In genomic region chr22:42079319-42080251, GRCh38 we compare ENCODE assay signal across 8 cellular contexts. TPM values are rescaled to one million over a fixed set of nuclear protein-coding genes. Genes with fewer than 3 reads are reported as not detected.
DNase-seq lines count a peak whose midpoint lies in the region; ATAC-seq and TF ChIP-seq lines count a peak whose summit lies in the region.

Gene SMDT1 (plus strand): TSS chr22:42079700. CDS start chr22:42079769, 69 bp downstream.

- no peaks in the 10 kb centered on the region for H3K9me3 Mint-ChIP-seq in T-helper 1 cell treated with Interleukin-12 subunit alpha and Interleukin-12 subunit beta and Interleukin-4 antibody, amounts not matched to agents 30 μg/mL and 1 μg/mL, for 36 hours

- DNase-seq in GM13977 (ENCODE audit: low spot score) = peak; percentile 99
- DNase-seq in NCI-H1694 (lab: John Stamatoyannopoulos, UW) = peak; percentile 99
- DNase-seq in amniotic stem cell (lab: John Stamatoyannopoulos, UW) = peak; percentile 95
- DNase-seq in left cardiac atrium = peak; percentile 100
- DNase-seq in posterior vena cava (ENCODE audit: low spot score) = peak; percentile 100
- peak; percentile 100 for DNase-seq in upper lobe of right lung

- intact Hi-C loops in left cardiac atrium (cut with DNase I) (no loop called here), posterior vena cava (cut with DNase I) (no loop called here), upper lobe of right lung (cut with DNase I) (no loop called here)

- in situ Hi-C loops in GM13977 (cut with MboI; ENCODE audit: low pct_unique_long_range_greater_than_20kb, low sequenced_read_pairs, unreplicated experiment) = loop anchor here (10.0 kb wide), 1 partner anchor 95 kb away; no protein-coding TSS in a partner anchor

- no peak for TF ChIP-seq CTCF in GM13977 (IDR thresholded peaks at IDR 0.05; ENCODE audit: extremely low read depth, insufficient read depth, missing control alignments)
- no peak for TF ChIP-seq CTCF in upper lobe of right lung (IDR thresholded peaks at IDR 0.05)

- H3K36me3 ChIP-seq in upper lobe of right lung = peaks cover 24% of the 10 kb centered on the region

- no peaks in the 10 kb centered on the region for H3K27me3 Mint-ChIP-seq in T-helper 1 cell treated with Interleukin-12 subunit alpha and Interleukin-12 subunit beta and Interleukin-4 antibody, amounts not matched to agents 30 μg/mL and 1 μg/mL, for 36 hours (ENCODE audit: low read depth)

- H3K4me3 Mint-ChIP-seq in T-helper 1 cell treated with Interleukin-12 subunit alpha and Interleukin-12 subunit beta and Interleukin-4 antibody, amounts not matched to agents 30 μg/mL and 1 μg/mL, for 36 hours = peak within 1 kb of the TSS; percentile 95

- peaks cover 20% of the 10 kb centered on the region for H3K36me3 Mint-ChIP-seq in T-helper 1 cell treated with Interleukin-12 subunit alpha and Interleukin-12 subunit beta and Interleukin-4 antibody, amounts not matched to agents 30 μg/mL and 1 μg/mL, for 36 hours (ENCODE audit: low read depth)

- H3K4me1 Mint-ChIP-seq in T-helper 1 cell treated with Interleukin-12 subunit alpha and Interleukin-12 subunit beta and Interleukin-4 antibody, amounts not matched to agents 30 μg/mL and 1 μg/mL, for 36 hours (ENCODE audit: low read depth) = peaks cover 20% of the 10 kb centered on the region

- H3K9me3 ChIP-seq in upper lobe of right lung = no peaks in the 10 kb centered on the region

- no peaks in the 10 kb centered on the region for H3K27me3 ChIP-seq in upper lobe of right lung

- ATAC-seq in HG02884 (IDR thresholded peaks at IDR 0.05; ENCODE audit: unreplicated experiment) (peak; percentile 72), left cardiac atrium (peak; percentile 94), upper lobe of right lung (peak; percentile 94)

- H3K27ac ChIP-seq in upper lobe of right lung = peak within 1 kb of the TSS; percentile 99

- H3K4me1 ChIP-seq in upper lobe of right lung = peaks cover 34% of the 10 kb centered on the region

- peak within 1 kb of the TSS; percentile 82 for H3K4me3 ChIP-seq in upper lobe of right lung

- peak within 1 kb of the TSS; percentile 92 for H3K27ac Mint-ChIP-seq in T-helper 1 cell treated with Interleukin-12 subunit alpha and Interleukin-12 subunit beta and Interleukin-4 antibody, amounts not matched to agents 30 μg/mL and 1 μg/mL, for 36 hours

RNA-seq across cellular contexts. Expression of gene SMDT1, which starts in this region (rescaled TPM):
- total RNA-seq in left cardiac atrium (100 to 1,000 TPM; 119 to 151 TPM), posterior vena cava (10 to 100 TPM; 63.9 to 67.2 TPM), upper lobe of right lung (113 TPM)

Comparison
In these comparisons a context has a peak if more than half of its experiments do, and no peak if none do; other contexts are left out.
1. Peak in every context shown above with its lines: DNase-seq, ATAC-seq, H3K4me3 ChIP-seq and H3K27ac ChIP-seq.